ENCODE assay signal across 2 cellular contexts in the genomic region with DNA sequence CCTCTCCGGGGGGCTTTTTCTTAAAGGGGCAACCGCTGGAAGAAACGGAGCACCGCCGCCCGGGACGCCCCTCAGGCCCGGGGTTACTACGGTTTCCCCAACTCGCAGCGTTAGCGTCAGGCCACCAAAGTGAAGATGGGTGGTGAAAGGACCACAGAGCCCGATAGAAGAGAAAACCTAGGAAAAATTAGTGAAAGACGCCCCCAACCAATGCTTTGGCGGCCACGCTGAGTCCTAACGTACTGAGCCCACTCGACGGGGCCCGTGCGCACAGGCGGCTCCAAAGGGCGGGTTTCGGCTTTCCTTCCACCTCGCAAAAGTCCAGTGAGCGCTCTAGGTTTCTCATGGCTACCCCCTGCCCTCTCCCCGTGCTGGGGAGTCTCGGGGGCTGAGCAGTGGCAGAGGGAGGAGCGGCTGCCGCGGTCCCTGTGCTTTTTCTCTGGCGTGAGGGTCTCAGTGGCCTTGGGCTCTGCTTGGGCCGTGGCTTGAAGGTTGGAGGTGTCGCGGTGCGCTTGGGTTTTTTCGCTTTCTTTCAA.
TF ChIP-seq lines count a peak whose summit lies in the region.

No MANE protein-coding gene starts in this region.

TF ChIP-seq in endothelial cell of umbilical vein, 7 proteins besides CTCF, POLR2A, EP300 and RAD21 (continued from another document):
- TF ChIP-seq, protein P1, sequence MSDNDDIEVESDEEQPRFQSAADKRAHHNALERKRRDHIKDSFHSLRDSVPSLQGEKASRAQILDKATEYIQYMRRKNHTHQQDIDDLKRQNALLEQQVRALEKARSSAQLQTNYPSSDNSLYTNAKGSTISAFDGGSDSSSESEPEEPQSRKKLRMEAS (IDR thresholded peaks at IDR 0.05; ENCODE audit: insufficient read depth, insufficient read length), result no peak
- no peak for TF ChIP-seq JUN (IDR thresholded peaks at IDR 0.05; ENCODE audit: borderline replicate concordance, insufficient read depth, insufficient read length, low read depth)
- no peak for TF ChIP-seq FOS (IDR thresholded peaks at IDR 0.05; ENCODE audit: borderline replicate concordance, insufficient read depth, low read length)
- TF ChIP-seq MYC (IDR thresholded peaks at IDR 0.05; ENCODE audit: low read depth, low read length), result no peak
- TF ChIP-seq EZH2 (IDR thresholded peaks at IDR 0.05; ENCODE audit: borderline replicate concordance, low read depth, low read length, severe bottlenecking), result no peak

TF ChIP-seq in neural cell, 6 proteins besides CTCF, POLR2A, EP300 and RAD21 (continued from another document):
- TF ChIP-seq, protein P2, sequence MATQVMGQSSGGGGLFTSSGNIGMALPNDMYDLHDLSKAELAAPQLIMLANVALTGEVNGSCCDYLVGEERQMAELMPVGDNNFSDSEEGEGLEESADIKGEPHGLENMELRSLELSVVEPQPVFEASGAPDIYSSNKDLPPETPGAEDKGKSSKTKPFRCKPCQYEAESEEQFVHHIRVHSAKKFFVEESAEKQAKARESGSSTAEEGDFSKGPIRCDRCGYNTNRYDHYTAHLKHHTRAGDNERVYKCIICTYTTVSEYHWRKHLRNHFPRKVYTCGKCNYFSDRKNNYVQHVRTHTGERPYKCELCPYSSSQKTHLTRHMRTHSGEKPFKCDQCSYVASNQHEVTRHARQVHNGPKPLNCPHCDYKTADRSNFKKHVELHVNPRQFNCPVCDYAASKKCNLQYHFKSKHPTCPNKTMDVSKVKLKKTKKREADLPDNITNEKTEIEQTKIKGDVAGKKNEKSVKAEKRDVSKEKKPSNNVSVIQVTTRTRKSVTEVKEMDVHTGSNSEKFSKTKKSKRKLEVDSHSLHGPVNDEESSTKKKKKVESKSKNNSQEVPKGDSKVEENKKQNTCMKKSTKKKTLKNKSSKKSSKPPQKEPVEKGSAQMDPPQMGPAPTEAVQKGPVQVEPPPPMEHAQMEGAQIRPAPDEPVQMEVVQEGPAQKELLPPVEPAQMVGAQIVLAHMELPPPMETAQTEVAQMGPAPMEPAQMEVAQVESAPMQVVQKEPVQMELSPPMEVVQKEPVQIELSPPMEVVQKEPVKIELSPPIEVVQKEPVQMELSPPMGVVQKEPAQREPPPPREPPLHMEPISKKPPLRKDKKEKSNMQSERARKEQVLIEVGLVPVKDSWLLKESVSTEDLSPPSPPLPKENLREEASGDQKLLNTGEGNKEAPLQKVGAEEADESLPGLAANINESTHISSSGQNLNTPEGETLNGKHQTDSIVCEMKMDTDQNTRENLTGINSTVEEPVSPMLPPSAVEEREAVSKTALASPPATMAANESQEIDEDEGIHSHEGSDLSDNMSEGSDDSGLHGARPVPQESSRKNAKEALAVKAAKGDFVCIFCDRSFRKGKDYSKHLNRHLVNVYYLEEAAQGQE (IDR thresholded peaks at IDR 0.05; ENCODE audit: borderline replicate concordance), result peak; percentile 40
- TF ChIP-seq SMC3 (conservative IDR thresholded peaks at IDR 0.05; ENCODE audit: poor library complexity) (no peak), MXI1 (conservative IDR thresholded peaks at IDR 0.05; ENCODE audit: poor library complexity, severe bottlenecking) (no peak), EZH2 (IDR thresholded peaks at IDR 0.05; ENCODE audit: borderline replicate concordance, insufficient read depth, low read length, poor library complexity, severe bottlenecking) (no peak), POLR2AphosphoS5 (IDR thresholded peaks at IDR 0.05) (no peak)
